In the genomic region with DNA sequence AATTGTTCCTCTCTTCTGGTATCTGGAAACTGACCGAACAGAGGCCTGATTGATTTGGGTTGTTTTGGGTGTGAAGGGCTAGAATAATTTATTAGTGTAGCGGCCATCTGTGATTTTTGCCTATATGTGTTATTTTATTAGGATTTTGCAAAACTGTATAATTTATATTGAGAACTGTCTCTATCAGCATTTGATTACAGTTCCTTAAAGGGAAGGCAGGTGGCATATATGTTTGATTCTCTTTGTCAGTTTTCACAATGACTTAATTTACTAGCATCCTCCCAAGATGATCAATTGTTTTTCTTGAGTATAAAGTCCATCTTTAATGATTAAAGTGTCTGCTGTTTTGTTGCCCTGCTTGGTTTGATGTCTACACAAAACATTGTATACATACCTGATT, we compare ENCODE assay signal across 11 cellular contexts. TPM values are rescaled to one million over a fixed set of nuclear protein-coding genes. Genes with fewer than 3 reads are reported as not detected.
DNase-seq lines count a peak whose midpoint lies in the region; ATAC-seq and TF ChIP-seq lines count a peak whose summit lies in the region.
"Had no signal": no experiment of that assay in that cellular context is flagged by ENCODE, and none has a peak within 500 bp of the region (broad histone marks: within the 10 kb centered on the region; RNA-seq: fewer than 3 reads in every experiment).

No MANE protein-coding gene starts in this region.

- no peaks in the 10 kb centered on the region for H3K27me3 Mint-ChIP-seq in chondrocyte (ENCODE audit: low read depth)

- TF ChIP-seq CTCF in cardiac muscle cell (IDR thresholded peaks at IDR 0.05; ENCODE audit: low read depth, low read length) (no peak), chondrocyte (IDR thresholded peaks at IDR 0.05) (peak; percentile 57), upper lobe of right lung (IDR thresholded peaks at IDR 0.05) (no peak)

- H3K9me3 ChIP-seq in cardiac muscle cell (ENCODE audit: low read depth), result no peaks in the 10 kb centered on the region
- no peaks in the 10 kb centered on the region for H3K9me3 ChIP-seq in muscle layer of duodenum (ENCODE audit: control insufficient read depth in 1 of 2, low read length in 2 of 2)
- no peaks in the 10 kb centered on the region for H3K9me3 ChIP-seq in upper lobe of right lung
- H3K9me3 ChIP-seq: gastroesophageal sphincter had no signal

- DNase-seq in cardiac muscle cell (ENCODE audit: low read depth in 1 of 2, low spot score in 1 of 2) (no peak), left ventricle myocardium superior (no peak), chondrocyte (ENCODE audit: low spot score) (no peak), upper lobe of right lung (no peak), NCI-H1092 (lab: John Stamatoyannopoulos, UW) (no peak), HUDEP-2 (lab: John Stamatoyannopoulos, UW; ENCODE audit: unreplicated experiment in 76 of 76) (no peak)
- DNase-seq in activated CD4-positive, alpha-beta T cell treated with anti-CD3 and anti-CD28 coated beads for 4 hours, result no peak
- DNase-seq: NCI-H510A treated with DMSO at 0.1 percent for 48 hours had no signal

- peak overlapping the region; percentile 77 for H3K27ac Mint-ChIP-seq in chondrocyte (ENCODE audit: unreplicated experiment)
- H3K27ac Mint-ChIP-seq: T-helper 1 cell treated with Interleukin-12 subunit alpha and Interleukin-12 subunit beta and Interleukin-4 antibody, amounts not matched to agents 30 μg/mL and 1 μg/mL, for 36 hours had no signal

- ATAC-seq in left ventricle myocardium superior (no peak), upper lobe of right lung (no peak)
- ATAC-seq: gastroesophageal sphincter had no signal

- intact Hi-C loops in left ventricle myocardium superior (cut with micrococcal nuclease), result no loop called here
- intact Hi-C loops in upper lobe of right lung (cut with DNase I), result no loop called here

- H3K36me3 Mint-ChIP-seq in chondrocyte (ENCODE audit: low read depth), result peaks cover 8% of the 10 kb centered on the region

- peak overlapping the region; percentile 30 for H3K4me3 ChIP-seq in cardiac muscle cell
- peak overlapping the region; percentile 49 to 58 for H3K4me3 ChIP-seq in muscle layer of duodenum (ENCODE audit: low read depth in 1 of 2, low read length in 2 of 2)
- H3K4me3 ChIP-seq in upper lobe of right lung, result peak overlapping the region; percentile 88

- peak overlapping the region; percentile 65 for H3K4me3 Mint-ChIP-seq in chondrocyte (ENCODE audit: unreplicated experiment)
- H3K4me3 Mint-ChIP-seq: T-helper 1 cell treated with Interleukin-12 subunit alpha and Interleukin-12 subunit beta and Interleukin-4 antibody, amounts not matched to agents 30 μg/mL and 1 μg/mL, for 36 hours had no signal

- peaks cover 64% of the 10 kb centered on the region for H3K4me1 Mint-ChIP-seq in chondrocyte (ENCODE audit: low read depth)

- H3K27ac ChIP-seq in cardiac muscle cell (no peak overlapping the region), muscle layer of duodenum (ENCODE audit: low read length) (peak overlapping the region; percentile 77), upper lobe of right lung (no peak overlapping the region)

- H3K36me3 ChIP-seq in cardiac muscle cell (no peaks in the 10 kb centered on the region), muscle layer of duodenum (ENCODE audit: control insufficient read depth in 1 of 2, insufficient read depth in 2 of 2, low read length in 2 of 2) (peaks cover 0 to under 1% of the 10 kb centered on the region in 2 donors), upper lobe of right lung (no peaks in the 10 kb centered on the region)
- H3K36me3 ChIP-seq: gastroesophageal sphincter had no signal

- H3K9me3 Mint-ChIP-seq in chondrocyte (ENCODE audit: low read depth), result no peaks in the 10 kb centered on the region
- H3K9me3 Mint-ChIP-seq: T-helper 1 cell treated with Interleukin-12 subunit alpha and Interleukin-12 subunit beta and Interleukin-4 antibody, amounts not matched to agents 30 μg/mL and 1 μg/mL, for 36 hours had no signal

- H3K27me3 ChIP-seq in cardiac muscle cell, result no peaks in the 10 kb centered on the region
- no peaks in the 10 kb centered on the region for H3K27me3 ChIP-seq in muscle layer of duodenum (ENCODE audit: low read depth, low read length)
- no peaks in the 10 kb centered on the region for H3K27me3 ChIP-seq in upper lobe of right lung
- H3K27me3 ChIP-seq: gastroesophageal sphincter had no signal

- peaks cover 32% of the 10 kb centered on the region for H3K4me1 ChIP-seq in cardiac muscle cell (ENCODE audit: low read depth)
- H3K4me1 ChIP-seq in muscle layer of duodenum (ENCODE audit: control insufficient read depth in 1 of 2, insufficient read depth in 2 of 2, low read length in 2 of 2), result peaks cover 12 to 33% of the 10 kb centered on the region in 2 donors
- peaks cover 31% of the 10 kb centered on the region for H3K4me1 ChIP-seq in upper lobe of right lung

RNA-seq across cellular contexts. Expression of gene NBEAL1, which starts 4.5 kb away (rescaled TPM):
- total RNA-seq in cardiac muscle cell (9.4 and 16.0 TPM in 2 replicates), left ventricle myocardium superior (16.4 TPM), chondrocyte (37.9 to 41.4 TPM (median 38.7 TPM) in 3 replicates), upper lobe of right lung (73.4 TPM)
- polyA plus RNA-seq in cardiac muscle cell, result 12.0 and 13.7 TPM in 2 replicates

Comparison
In these comparisons a context has a peak if more than half of its experiments do, and no peak if none do; other contexts are left out.
1. H3K4me3 ChIP-seq: peak in every context shown above with its lines; median percentile 88 in upper lobe of right lung; 54 in muscle layer of duodenum; 30 in cardiac muscle cell.